In genomic region chr14:100681111-100681510, GRCh38 we compare ENCODE assay signal across 1 cellular context.
TF ChIP-seq lines count a peak whose summit lies in the region.

No MANE protein-coding gene starts in this region.

TF ChIP-seq in HepG2, 621 proteins besides CTCF, POLR2A, EP300 and RAD21:
- TF ChIP-seq KLF6 (CRISPR knock-in tag; IDR thresholded peaks at IDR 0.05) (no peak), HOXA9 (CRISPR knock-in tag; IDR thresholded peaks at IDR 0.05; ENCODE audit: borderline replicate concordance) (no peak), PCBP1 (IDR thresholded peaks at IDR 0.05; ENCODE audit: borderline replicate concordance, low read depth, low read length) (0 out of 2 replicates have a peak, but pooled peaks have one; percentile 42), ZNF687 (CRISPR knock-in tag; IDR thresholded peaks at IDR 0.05) (peak; percentile 32; the same call in 1 of the 2 replicates), KMT2B (CRISPR knock-in tag; IDR thresholded peaks at IDR 0.05) (no peak)
